In the genomic region with DNA sequence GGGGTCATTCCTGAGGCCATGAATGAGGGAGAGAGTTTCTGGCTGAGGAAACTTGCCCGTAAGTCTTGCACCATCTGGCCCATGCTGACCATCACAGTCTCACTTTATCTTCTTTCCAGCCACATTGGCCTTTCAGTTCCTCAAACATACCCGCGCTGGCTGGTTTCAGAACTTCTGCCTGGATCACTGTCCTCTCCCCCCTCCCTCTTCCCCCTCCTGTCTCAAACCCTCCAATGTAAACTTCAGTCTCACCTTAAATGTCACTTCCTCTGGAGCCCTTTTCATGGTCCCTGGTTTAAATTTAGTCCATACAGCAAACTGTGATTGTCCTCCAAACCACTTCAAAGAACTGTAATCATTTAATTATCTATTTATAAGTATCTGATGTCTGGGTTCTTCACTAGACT, we compare ENCODE assay signal across 14 cellular contexts. TPM values are rescaled to one million over a fixed set of nuclear protein-coding genes. Genes with fewer than 3 reads are reported as not detected.
DNase-seq lines count a peak whose midpoint lies in the region; ATAC-seq and TF ChIP-seq lines count a peak whose summit lies in the region.
"Had no signal": no experiment of that assay in that cellular context is flagged by ENCODE, and none has a peak within 500 bp of the region (broad histone marks: within the 10 kb centered on the region; RNA-seq: fewer than 3 reads in every experiment).

No MANE protein-coding gene starts in this region.

- H3K27me3 Mint-ChIP-seq in IgD-negative memory B cell (peaks cover 2% of the 10 kb centered on the region), neural progenitor cell (ENCODE audit: insufficient read depth, low read depth) (peaks cover 14% of the 10 kb centered on the region)
- H3K27me3 Mint-ChIP-seq in naive thymus-derived CD8-positive, alpha-beta T cell: peaks cover 0 to 1% (median 0%) of the 10 kb centered on the region in 5 donors

- H3K4me2 ChIP-seq in neural progenitor cell: no peak overlapping the region
- H3K4me2 ChIP-seq: smooth muscle cell had no signal

- H3K36me3 Mint-ChIP-seq in IgD-negative memory B cell (no peaks in the 10 kb centered on the region), neural progenitor cell (no peaks in the 10 kb centered on the region)
- H3K36me3 Mint-ChIP-seq in naive thymus-derived CD8-positive, alpha-beta T cell: peaks cover 0 to 2% (median 0%) of the 10 kb centered on the region in 3 donors

- H3K79me2 ChIP-seq in neural progenitor cell (ENCODE audit: low read depth): peaks cover 8% of the 10 kb centered on the region

- H3K27ac Mint-ChIP-seq in IgD-negative memory B cell: peak overlapping the region in 2 of 3 donors; percentile 56 to 88
- H3K27ac Mint-ChIP-seq in naive thymus-derived CD8-positive, alpha-beta T cell: peak overlapping the region in 8 of 10 donors; percentile 22 to 100 (median 98)
- no peak overlapping the region for H3K27ac Mint-ChIP-seq in neural progenitor cell
- H3K27ac Mint-ChIP-seq: activated naive CD4-positive, alpha-beta T cell treated with anti-CD3 and anti-CD28 coated beads for 36 hours had no signal

- no peak for TF ChIP-seq CTCF in neural progenitor cell (IDR thresholded peaks at IDR 0.05)

- H3K4me3 Mint-ChIP-seq in IgD-negative memory B cell (peak overlapping the region in 3 of 4 donors; percentile 40 to 93 (median 79)), neural progenitor cell (no peak overlapping the region)
- no peak overlapping the region for H3K4me3 Mint-ChIP-seq in naive thymus-derived CD8-positive, alpha-beta T cell
- H3K4me3 Mint-ChIP-seq: activated naive CD4-positive, alpha-beta T cell treated with anti-CD3 and anti-CD28 coated beads for 36 hours had no signal

- no peaks in the 10 kb centered on the region for H3K36me3 ChIP-seq in neural progenitor cell
- H3K36me3 ChIP-seq: left ventricle myocardium inferior, thyroid gland had no signal

- H2AFZ ChIP-seq in neural progenitor cell (replicated peaks): no peak overlapping the region

- H3K4me3 ChIP-seq in neural progenitor cell: no peak overlapping the region
- H3K4me3 ChIP-seq: left ventricle myocardium inferior, smooth muscle cell, thyroid gland had no signal

- peaks cover 16% of the 10 kb centered on the region for H3K4me1 ChIP-seq in neural progenitor cell

- no peak for DNase-seq in naive thymus-derived CD8-positive, alpha-beta T cell
- DNase-seq in retina (no peak), DMS 273 treated with DMSO at 0.1 percent for 48 hours (lab: John Stamatoyannopoulos, UW) (no peak), neural progenitor cell (ENCODE audit: low spot score) (no peak)
- DNase-seq in stimulated activated CD4-positive, alpha-beta T cell treated with anti-CD3 and anti-CD28 coated beads, Interleukin-15, amount 100 ng/mL, for 24 hours: no peak
- DNase-seq: activated naive CD4-positive, alpha-beta T cell treated with anti-CD3 and anti-CD28 coated beads for 36 hours; left ventricle myocardium inferior; thyroid gland had no signal

- H3K9me3 Mint-ChIP-seq in IgD-negative memory B cell (peaks cover 0 to 4% (median 0%) of the 10 kb centered on the region in 3 donors), neural progenitor cell (peaks cover 2% of the 10 kb centered on the region)
- peaks cover 0 to 2% (median 0%) of the 10 kb centered on the region in 9 donors for H3K9me3 Mint-ChIP-seq in naive thymus-derived CD8-positive, alpha-beta T cell

- H3F3A ChIP-seq in neural progenitor cell (ENCODE audit: low read depth): peaks cover 27% of the 10 kb centered on the region

- no peak overlapping the region for H3K27ac ChIP-seq in neural progenitor cell
- H3K27ac ChIP-seq: epithelial cell of prostate had no signal

- POLR2A ChIA-PET in naive thymus-derived CD8-positive, alpha-beta T cell (lab: Charles Lee): no interaction called here

- H3K27me3 ChIP-seq in neural progenitor cell: peaks cover 49% of the 10 kb centered on the region
- H3K27me3 ChIP-seq: thyroid gland had no signal

- H4K20me1 ChIP-seq in neural progenitor cell (ENCODE audit: low read depth): peaks cover 13% of the 10 kb centered on the region

- H3K9ac ChIP-seq in neural progenitor cell: no peak overlapping the region

- H3K9me3 ChIP-seq in neural progenitor cell (ENCODE audit: low read depth): no peaks in the 10 kb centered on the region
- H3K9me3 ChIP-seq: left ventricle myocardium inferior, thyroid gland had no signal

- H3K4me1 Mint-ChIP-seq in IgD-negative memory B cell: peaks cover 34 to 58% (median 55%) of the 10 kb centered on the region in 3 donors
- H3K4me1 Mint-ChIP-seq in naive thymus-derived CD8-positive, alpha-beta T cell: peaks cover 29 to 76% (median 68%) of the 10 kb centered on the region in 4 donors
- H3K4me1 Mint-ChIP-seq in neural progenitor cell: peaks cover 46% of the 10 kb centered on the region

- ATAC-seq in GM18909 (IDR thresholded peaks at IDR 0.05; ENCODE audit: poor library complexity, unreplicated experiment) (peak; percentile 45), HG02588 (IDR thresholded peaks at IDR 0.05; ENCODE audit: unreplicated experiment) (peak; percentile 34)
- ATAC-seq in naive thymus-derived CD8-positive, alpha-beta T cell: no peak

RNA-seq across cellular contexts. Expression of a gene that starts 3.7 kb away (rescaled TPM):
- polyA plus RNA-seq in IgD-negative memory B cell: 259 TPM
- total RNA-seq in naive thymus-derived CD8-positive, alpha-beta T cell: 10 to 100 TPM; 52.4 to 60.5 TPM
- polyA plus RNA-seq in naive thymus-derived CD8-positive, alpha-beta T cell: 100 to 1,000 TPM; 216 to 295 (median 272) TPM
- 22.4 and 23.6 TPM in 2 replicates for total RNA-seq in neural progenitor cell (ENCODE audit: low replicate concordance)

RNA-seq across cellular contexts. Expression of a gene that starts 3.9 kb away (rescaled TPM):
- polyA plus RNA-seq in IgD-negative memory B cell: 18.5 TPM
- total RNA-seq in naive thymus-derived CD8-positive, alpha-beta T cell: 10 to 100 TPM; 94.0 to 98.8 TPM
- 10 to 100 TPM; 14.2 to 19.5 (median 17.8) TPM for polyA plus RNA-seq in naive thymus-derived CD8-positive, alpha-beta T cell
- 34.5 and 72.7 TPM in 2 replicates for total RNA-seq in neural progenitor cell (ENCODE audit: low replicate concordance)

RNA-seq across cellular contexts. Expression of a gene that starts 14.0 kb away (rescaled TPM):
- 0.26 TPM for polyA plus RNA-seq in IgD-negative memory B cell
- under 1 TPM in 1 of 2 experiments, not detected in 1; 0.88 TPM for total RNA-seq in naive thymus-derived CD8-positive, alpha-beta T cell
- not detected for polyA plus RNA-seq in naive thymus-derived CD8-positive, alpha-beta T cell
- 34.0 and 77.2 TPM in 2 replicates for total RNA-seq in neural progenitor cell (ENCODE audit: low replicate concordance)

RNA-seq across cellular contexts. Expression of a gene that starts 41.7 kb away (rescaled TPM):
- 15.2 TPM for polyA plus RNA-seq in IgD-negative memory B cell
- total RNA-seq in naive thymus-derived CD8-positive, alpha-beta T cell: 10 to 100 TPM; 13.6 to 14.9 TPM
- 1 to 10 TPM in 2 of 3 donors, under 1 TPM in 1; 0.90 to 3.4 (median 1.0) TPM for polyA plus RNA-seq in naive thymus-derived CD8-positive, alpha-beta T cell
- 1.4 and 3.3 TPM in 2 replicates for total RNA-seq in neural progenitor cell (ENCODE audit: low replicate concordance)

RNA-seq across cellular contexts. Expression of a gene that starts 42.9 kb away (rescaled TPM):
- polyA plus RNA-seq in IgD-negative memory B cell: not detected
- total RNA-seq in naive thymus-derived CD8-positive, alpha-beta T cell: not detected
- polyA plus RNA-seq in naive thymus-derived CD8-positive, alpha-beta T cell: not detected
- not detected in 2 replicates for total RNA-seq in neural progenitor cell (ENCODE audit: low replicate concordance)
- total RNA-seq: activated naive CD4-positive, alpha-beta T cell treated with anti-CD3 and anti-CD28 coated beads for 36 hours; left ventricle myocardium inferior; T-helper 1 cell treated with Interleukin-12 subunit alpha and Interleukin-12 subunit beta and Interleukin-4 antibody, amounts not matched to agents 30 ng/mL and 1 ng/mL, for 36 hours; thyroid gland had no signal

Comparison
In these comparisons a context has a peak if more than half of its experiments do, and no peak if none do; other contexts are left out.
1. ATAC-seq: peak in GM18909 (single experiment) and HG02588 (single experiment); none in naive thymus-derived CD8-positive, alpha-beta T cell (0 of 2).
2. H3K4me3 Mint-ChIP-seq: peak in IgD-negative memory B cell (3 of 4); none in naive thymus-derived CD8-positive, alpha-beta T cell (0 of 10) and neural progenitor cell (single experiment).
3. RNA of a gene that starts 14.0 kb away (total RNA-seq): 34.0 to 77.2 TPM in neural progenitor cell; 0.88 TPM in naive thymus-derived CD8-positive, alpha-beta T cell; every median in the first group is over 10 times any median in the second.